37 cellular contexts compared by ENCODE assay signal in the genomic region with DNA sequence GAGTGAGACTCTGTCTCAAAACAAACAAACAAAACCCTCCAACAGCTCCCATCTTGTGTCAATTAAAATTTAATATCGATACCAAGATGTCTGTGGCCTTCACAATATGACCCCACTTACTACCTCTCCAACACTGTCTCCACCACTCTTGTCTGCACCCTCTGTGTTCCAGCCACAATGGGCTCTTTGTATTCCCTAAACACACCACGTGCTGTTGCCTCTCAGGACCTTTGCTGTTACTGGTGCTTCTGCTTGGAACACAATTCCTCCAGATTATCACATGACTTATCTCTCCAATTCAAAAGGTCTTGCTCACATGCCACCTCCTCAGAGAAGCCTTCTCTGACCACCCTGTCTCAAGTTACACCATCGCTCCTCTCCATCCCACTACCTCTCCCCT. TPM values are rescaled to one million over a fixed set of nuclear protein-coding genes. Genes with fewer than 3 reads are reported as not detected.
"Had no signal": no experiment of that assay in that cellular context is flagged by ENCODE, and none has a peak within 500 bp of the region (broad histone marks: within the 10 kb centered on the region; RNA-seq: fewer than 3 reads in every experiment).

No MANE protein-coding gene starts in this region.

- H3K36me3 ChIP-seq: brain microvascular endothelial cell, SJSA1, WERI-Rb-1 had no signal

- DNase-seq: activated CD4-positive, alpha-beta memory T cell treated with anti-CD3 and anti-CD28 coated beads, Interleukin-2, amount 10 ng/mL, durations not matched to agents 7 days and 5 days; activated CD4-positive, alpha-beta T cell treated with anti-CD3 and anti-CD28 coated beads for 1 hour; activated CD4-positive, alpha-beta T cell treated with anti-CD3 and anti-CD28 coated beads for 48 hours; activated CD4-positive, CD25-positive, alpha-beta regulatory T cell; activated CD8-positive, alpha-beta memory T cell treated with anti-CD3 and anti-CD28 coated beads for 24 hours; activated CD8-positive, alpha-beta memory T cell treated with anti-CD3 and anti-CD28 coated beads, Interleukin-2, amount 10 ng/mL, durations not matched to agents 7 days and 5 days; activated CD8-positive, alpha-beta memory T cell treated with anti-CD3 and anti-CD28 coated beads, Interleukin-2, amount 50 U/mL, for 48 hours; activated effector memory CD4-positive, alpha-beta T cell treated with anti-CD3 and anti-CD28 coated beads, Interleukin-2, amount 50 U/mL, for 16 hours; activated naive CD4-positive, alpha-beta T cell; activated naive CD4-positive, alpha-beta T cell treated with anti-CD3 and anti-CD28 coated beads, Interleukin-2, amount 50 U/mL, for 16 hours; activated naive CD8-positive, alpha-beta T cell treated with anti-CD3 and anti-CD28 coated beads for 36 hours; activated T-cell treated with anti-CD3 and anti-CD28 coated beads, Interleukin-2, amount 50 U/mL, for 72 hours; amniotic stem cell; aorta; brain microvascular endothelial cell; central memory CD4-positive, alpha-beta T cell; Karpas-422; KBM-7; NCI-H1105; NCI-H1417 treated with DMSO at 0.1 percent for 48 hours; NCI-H187 treated with DMSO at 0.1 percent for 48 hours; NCI-H2081; NCI-H2171 treated with DMSO at 0.1 percent for 48 hours; NCI-H2227 treated with DMSO at 0.1 percent for 48 hours; NCI-H446; NCI-H510A treated with DMSO at 0.1 percent for 48 hours; SHP77; T1000; WERI-Rb-1 had no signal

- H3K4me3 ChIP-seq: SJSA1 had no signal

- H3K4me1 ChIP-seq: SJSA1 had no signal

- ATAC-seq: activated CD8-positive, alpha-beta memory T cell treated with anti-CD3 and anti-CD28 coated beads, Interleukin-2, amount 10 ng/mL, durations not matched to agents 7 days and 5 days; activated T-cell treated with anti-CD3 and anti-CD28 coated beads, Interleukin-2, amount 50 U/mL, for 72 hours; activated T-helper 17 cell treated with anti-CD3 and anti-CD28 coated beads, Interleukin-2, amount 50 U/mL, for 72 hours; Panc1; SK-N-SH treated with all-trans-retinoic acid at 6 μM for 48 hours had no signal

- H3K9me3 ChIP-seq: SJSA1 had no signal

- H3K27ac ChIP-seq: brain microvascular endothelial cell, SJSA1, WERI-Rb-1 had no signal

RNA-seq across cellular contexts. Expression of a gene that starts 6.0 kb away (rescaled TPM):
- total RNA-seq: activated CD8-positive, alpha-beta memory T cell treated with anti-CD3 and anti-CD28 coated beads, Interleukin-2, amount 10 ng/mL, durations not matched to agents 7 days and 5 days; activated naive CD8-positive, alpha-beta T cell treated with anti-CD3 and anti-CD28 coated beads for 36 hours; MCF 10A; RPMI7951; SJSA1; T-helper 2 cell treated with Interferon-gamma antibody and Interleukin-4, amounts not matched to agents 100 ng/mL and 5 ng/mL, for 36 hours had no signal

RNA-seq across cellular contexts. Expression of a gene that starts 35.8 kb away (rescaled TPM):
- total RNA-seq: activated CD4-positive, alpha-beta memory T cell treated with anti-CD3 and anti-CD28 coated beads, Interleukin-2, amount 10 ng/mL, durations not matched to agents 7 days and 5 days; activated CD8-positive, alpha-beta memory T cell treated with anti-CD3 and anti-CD28 coated beads, Interleukin-2, amount 10 ng/mL, durations not matched to agents 7 days and 5 days; activated naive CD8-positive, alpha-beta T cell treated with anti-CD3 and anti-CD28 coated beads for 36 hours; activated T-cell treated with anti-CD3 and anti-CD28 coated beads, Interleukin-2, amount 50 U/mL, for 72 hours; activated T-helper 17 cell treated with anti-CD3 and anti-CD28 coated beads, Interleukin-2, amount 50 U/mL, for 72 hours; MCF 10A; RPMI7951; SJSA1; T-helper 1 cell treated with Interleukin-12 subunit alpha and Interleukin-12 subunit beta and Interleukin-4 antibody, amounts not matched to agents 30 ng/mL and 1 ng/mL, for 36 hours; T-helper 2 cell treated with Interferon-gamma antibody and Interleukin-4, amounts not matched to agents 100 ng/mL and 5 ng/mL, for 36 hours had no signal
